In the genomic region with DNA sequence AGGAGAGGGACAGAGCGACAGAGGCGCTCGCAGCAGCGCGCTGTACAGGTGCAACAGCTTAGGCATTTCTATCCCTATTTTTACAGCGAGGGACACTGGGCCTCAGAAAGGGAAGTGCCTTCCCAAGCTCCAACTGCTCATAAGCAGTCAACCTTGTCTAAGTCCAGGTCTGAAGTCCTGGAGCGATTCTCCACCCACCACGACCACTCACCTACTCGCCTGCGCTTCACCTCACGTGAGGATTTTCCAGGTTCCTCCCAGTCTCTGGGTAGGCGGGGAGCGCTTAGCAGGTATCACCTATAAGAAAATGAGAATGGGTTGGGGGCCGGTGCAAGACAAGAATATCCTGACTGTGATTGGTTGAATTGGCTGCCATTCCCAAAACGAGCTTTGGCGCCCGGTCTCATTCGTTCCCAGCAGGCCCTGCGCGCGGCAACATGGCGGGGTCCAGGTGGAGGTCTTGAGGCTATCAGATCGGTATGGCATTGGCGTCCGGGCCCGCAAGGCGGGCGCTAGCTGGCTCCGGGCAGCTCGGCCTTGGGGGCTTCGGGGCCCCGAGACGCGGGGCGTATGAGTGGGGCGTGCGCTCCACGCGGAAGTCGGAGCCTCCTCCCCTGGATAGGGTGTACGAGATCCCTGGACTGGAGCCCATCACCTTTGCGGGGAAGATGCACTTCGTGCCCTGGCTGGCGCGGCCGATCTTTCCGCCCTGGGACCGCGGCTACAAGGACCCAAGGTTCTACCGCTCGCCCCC, we compare ENCODE assay signal across 8 cellular contexts. TPM values are rescaled to one million over a fixed set of nuclear protein-coding genes. Genes with fewer than 3 reads are reported as not detected.
DNase-seq lines count a peak whose midpoint lies in the region; ATAC-seq, FAIRE-seq and TF ChIP-seq lines count a peak whose summit lies in the region.

A gene with protein sequence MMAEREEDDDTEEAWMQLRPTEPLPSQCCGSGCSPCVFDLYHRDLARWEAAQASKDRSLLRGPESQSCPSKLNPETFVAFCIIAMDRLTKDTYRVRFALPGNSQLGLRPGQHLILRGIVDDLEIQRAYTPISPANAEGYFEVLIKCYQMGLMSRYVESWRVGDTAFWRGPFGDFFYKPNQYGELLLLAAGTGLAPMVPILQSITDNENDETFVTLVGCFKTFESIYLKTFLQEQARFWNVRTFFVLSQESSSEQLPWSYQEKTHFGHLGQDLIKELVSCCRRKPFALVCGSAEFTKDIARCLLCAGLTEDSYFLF (minus strand): TSS at position 266 of the 754 bp plus-strand sequence. CDS start 4,414 bp downstream, outside the sequence.
A gene (plus strand): TSS at position 403 of the 754 bp plus-strand sequence. CDS start 77 bp downstream, at position 480.

- peak within 1 kb of the TSS; percentile 92 for H2AFZ ChIP-seq in mammary epithelial cell (ENCODE audit: low read depth, low read length)

- intact Hi-C loops in mammary epithelial cell (cut with micrococcal nuclease) = loop anchor here (1.0 to 2.0 kb wide), 2 partner anchors 79 to 289 kb away; no protein-coding TSS in a partner anchor

- no peak for FAIRE-seq in small intestine (lab: Jason Lieb, UNC)

- H3K27ac ChIP-seq in WERI-Rb-1 = peak within 1 kb of the TSS; percentile 86
- peak within 1 kb of the TSS; percentile 36 for H3K27ac ChIP-seq in mammary epithelial cell (ENCODE audit: insufficient read depth, low read depth, low read length)
- peak within 1 kb of the TSS; percentile 27 to 72 for H3K27ac ChIP-seq in small intestine (ENCODE audit: low read depth in 1 of 2, low read length in 1 of 2)

- in situ Hi-C loops in mammary epithelial cell (cut with MboI; ENCODE audit: low sequenced_read_pairs in 2 of 2) = no loop called here

- H3K27me3 ChIP-seq in WERI-Rb-1 (ENCODE audit: insufficient read depth, low read depth, severe bottlenecking) = no peaks in the 10 kb centered on the region
- no peaks in the 10 kb centered on the region for H3K27me3 ChIP-seq in mammary epithelial cell (ENCODE audit: insufficient read depth, low read length)
- H3K27me3 ChIP-seq in small intestine (ENCODE audit: control insufficient read depth in 2 of 2, insufficient read depth in 2 of 2, low read length in 2 of 2) = no peaks in the 10 kb centered on the region

- H3K36me3 ChIP-seq in WERI-Rb-1 (peaks cover 9% of the 10 kb centered on the region), mammary epithelial cell (ENCODE audit: insufficient read depth, low read length) (peaks cover 2% of the 10 kb centered on the region), small intestine (ENCODE audit: control insufficient read depth in 2 of 2, insufficient read depth in 2 of 2, low read length in 2 of 2) (no peaks in the 10 kb centered on the region)

- H3K79me2 ChIP-seq in mammary epithelial cell (ENCODE audit: insufficient read depth, low read length) = peaks cover 43% of the 10 kb centered on the region

- H3K4me1 ChIP-seq in mammary epithelial cell (ENCODE audit: insufficient read depth, low read length) = peaks cover 16% of the 10 kb centered on the region
- peaks cover 0 to 4% of the 10 kb centered on the region in 2 donors for H3K4me1 ChIP-seq in small intestine (ENCODE audit: control insufficient read depth in 2 of 2, insufficient read depth in 1 of 2, low read depth in 1 of 2, low read length in 1 of 2)

- peak within 1 kb of the TSS; percentile 88 for H3K4me2 ChIP-seq in mammary epithelial cell (ENCODE audit: insufficient read depth, low read depth, low read length)

- dilution Hi-C loops in mammary epithelial cell (cut with HindIII; ENCODE audit: low sequenced_read_pairs) = no loop called here

- peak; percentile 94 for ATAC-seq in GM18909 (IDR thresholded peaks at IDR 0.05; ENCODE audit: poor library complexity, unreplicated experiment)
- peak; percentile 92 for ATAC-seq in HG03159 (IDR thresholded peaks at IDR 0.05; ENCODE audit: unreplicated experiment)

- TSS peak; percentile 42 for BruUV-seq in mammary epithelial cell (replicated peaks; lab: Mats Ljungman, UMichigan)

- peak within 1 kb of the TSS; percentile 75 for H3K9ac ChIP-seq in mammary epithelial cell (ENCODE audit: insufficient read depth, low read length)

- H3K9me3 ChIP-seq in WERI-Rb-1 (ENCODE audit: severe bottlenecking) (no peaks in the 10 kb centered on the region), mammary epithelial cell (replicated peaks; ENCODE audit: insufficient read depth, low read length) (no peaks in the 10 kb centered on the region), small intestine (ENCODE audit: control insufficient read depth, low read depth) (no peaks in the 10 kb centered on the region)

- DNase-seq in AG08395 (ENCODE audit: low spot score) = peak; percentile 98
- peak; percentile 98 for DNase-seq in NCI-H2227 (lab: John Stamatoyannopoulos, UW; ENCODE audit: unreplicated experiment)
- peak; percentile 96 for DNase-seq in WERI-Rb-1
- peak; percentile 96 for DNase-seq in mammary epithelial cell
- DNase-seq in iPS-NIHi7 (ENCODE audit: extremely low spot score) = peak; percentile 100
- DNase-seq in small intestine = peak; percentile 98

- H4K20me1 ChIP-seq in mammary epithelial cell (ENCODE audit: insufficient read depth, low read length) = no peaks in the 10 kb centered on the region

- CTCF ChIA-PET in mammary epithelial cell (lab: Charles Lee; ENCODE audit: low non-redundant PET) = interaction anchor here (0.6 kb wide), 2 partner anchors 111 to 141 kb away, joined by 5 to 38 read pairs; no protein-coding TSS in a partner anchor

- H3K4me3 ChIP-seq in WERI-Rb-1 (ENCODE audit: low read depth, low read length) = peak within 1 kb of the TSS; percentile 75
- H3K4me3 ChIP-seq in mammary epithelial cell (replicated peaks in 1 of 3; ENCODE audit: insufficient read depth in 1 of 3, low read depth in 2 of 3, low read length in 3 of 3) = peak within 1 kb of the TSS; percentile 73 to 91 (median 76)
- H3K4me3 ChIP-seq in small intestine (ENCODE audit: low read depth in 1 of 2, low read length in 2 of 2) = peak within 1 kb of the TSS; percentile 70 to 90

- TF ChIP-seq CTCF in WERI-Rb-1 (IDR thresholded peaks at IDR 0.05; ENCODE audit: low read depth, low read length) (no peak), mammary epithelial cell (conservative IDR thresholded peaks at IDR 0.05 in 1 of 2, IDR thresholded peaks at IDR 0.05 in 1 of 2; ENCODE audit: extremely low read depth in 1 of 2, insufficient read depth in 1 of 2, low read depth in 1 of 2, low read length in 2 of 2) (no peak)

- WGBS in mammary epithelial cell (ENCODE audit: low coverage, missing lambda C conversion rate) = under 1% methylated on average over 24 of the region's 51 CpGs
- 0 to 1% (median 0%) methylated on average over 41 to 51 of the region's 51 CpGs for WGBS in small intestine, 3 donors

RNA-seq across cellular contexts. Expression of the first gene that starts in this region (rescaled TPM):
- 1 to 10 TPM; 1.7 to 4.0 TPM for total RNA-seq in mammary epithelial cell
- polyA plus RNA-seq in mammary epithelial cell (2.3 TPM), small intestine (1 to 10 TPM in 2 of 3 donors, under 1 TPM in 1; 0.89 to 3.7 (median 1.4) TPM)
- polyA minus RNA-seq in mammary epithelial cell = 17.1 TPM

RNA-seq across cellular contexts. Expression of the second gene that starts in this region (rescaled TPM):
- 10 to 100 TPM; 90.9 to 96.2 TPM for total RNA-seq in mammary epithelial cell
- 37.5 TPM for polyA plus RNA-seq in mammary epithelial cell
- 99.3 TPM for polyA minus RNA-seq in mammary epithelial cell
- polyA plus RNA-seq in small intestine = 10 to 100 TPM; 47.6 to 92.9 (median 62.4) TPM

Comparison
In these comparisons a context has a peak if more than half of its experiments do, and no peak if none do; other contexts are left out.
1. Peak in every context shown above with its lines: DNase-seq, ATAC-seq, H3K4me3 ChIP-seq and H3K27ac ChIP-seq.
2. H3K27ac ChIP-seq: peak in every context shown above with its lines; median percentile 86 in WERI-Rb-1; 50 in small intestine; 36 in mammary epithelial cell.